In the genomic region with DNA sequence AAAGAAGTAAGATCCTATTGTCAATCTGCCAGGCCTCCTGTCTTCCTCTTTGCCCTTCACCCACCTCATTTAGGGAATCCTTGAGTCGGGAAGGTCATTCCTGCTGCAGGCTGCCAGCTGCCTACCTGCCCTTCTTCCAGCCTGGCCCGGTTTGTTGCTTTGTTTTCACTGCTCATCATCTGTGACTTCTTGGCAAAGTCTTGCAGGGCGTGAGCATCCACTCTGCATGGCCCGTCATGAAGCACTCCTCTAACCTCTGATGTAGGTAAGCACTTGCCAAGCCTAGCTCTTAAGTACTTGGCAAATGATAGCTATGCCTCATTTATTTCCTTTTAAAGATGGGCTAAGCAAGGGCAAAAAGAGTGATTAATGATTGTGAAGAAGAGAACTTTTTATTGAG, we compare ENCODE assay signal across 28 cellular contexts.
DNase-seq lines count a peak whose midpoint lies in the region; ATAC-seq and TF ChIP-seq lines count a peak whose summit lies in the region.
"Had no signal": no experiment of that assay in that cellular context is flagged by ENCODE, and none has a peak within 500 bp of the region (broad histone marks: within the 10 kb centered on the region; RNA-seq: fewer than 3 reads in every experiment).

No MANE protein-coding gene starts in this region.

- H3K9me3 ChIP-seq in parathyroid adenoma (ENCODE audit: control insufficient read depth, low read length) = no peaks in the 10 kb centered on the region
- H3K9me3 ChIP-seq: HAP-1, MG63, SJCRH30 had no signal

- no peak overlapping the region for H3K4me3 ChIP-seq in parathyroid adenoma (ENCODE audit: low read depth, low read length)
- H3K4me3 ChIP-seq: HAP-1, MG63, SJCRH30 had no signal

- no peak for ATAC-seq in HG02885 (IDR thresholded peaks at IDR 0.05; ENCODE audit: poor library complexity, unreplicated experiment)
- ATAC-seq: CD8-positive, alpha-beta T cell; PC-3; Right ventricle myocardium inferior; SK-N-SH treated with all-trans-retinoic acid at 6 μM for 48 hours; T-helper 17 cell had no signal

- H3K9ac ChIP-seq in parathyroid adenoma = no peak overlapping the region

- no peak for TF ChIP-seq CTCF in parathyroid adenoma (IDR thresholded peaks at IDR 0.05)
- no peak for TF ChIP-seq CTCF in GM10266 (IDR thresholded peaks at IDR 0.05; ENCODE audit: control insufficient read depth, insufficient read depth, low read depth, missing control alignments)

- peak overlapping the region; percentile 52 for H3K27ac ChIP-seq in parathyroid adenoma
- H3K27ac ChIP-seq: 22Rv1, C4-2B, SJCRH30 had no signal

- no peak overlapping the region for H2AFZ ChIP-seq in parathyroid adenoma

- H3K4me1 ChIP-seq in parathyroid adenoma = peaks cover 6% of the 10 kb centered on the region
- H3K4me1 ChIP-seq: HAP-1, SJCRH30 had no signal

- H3K27me3 ChIP-seq in parathyroid adenoma (ENCODE audit: control insufficient read depth, insufficient read depth, low read length) = no peaks in the 10 kb centered on the region
- H3K27me3 ChIP-seq: MG63, SJCRH30 had no signal

- H3K4me2 ChIP-seq in parathyroid adenoma (ENCODE audit: low read length) = no peak overlapping the region

- H3K36me3 ChIP-seq in parathyroid adenoma (ENCODE audit: control insufficient read depth, insufficient read depth, low read length) = no peaks in the 10 kb centered on the region
- H3K36me3 ChIP-seq: HAP-1, MG63, SJCRH30 had no signal

- H3K79me2 ChIP-seq in parathyroid adenoma = no peaks in the 10 kb centered on the region

- peak; percentile 13 for DNase-seq in DMS53 (lab: John Stamatoyannopoulos, UW)
- DNase-seq in DMS53 treated with DMSO at 0.1 percent for 48 hours (lab: John Stamatoyannopoulos, UW; ENCODE audit: unreplicated experiment) = no peak
- DNase-seq in NCI-H187 (lab: John Stamatoyannopoulos, UW) = peak; percentile 50 to 74
- peak; percentile 19 for DNase-seq in NCI-H2171 (lab: John Stamatoyannopoulos, UW)
- DNase-seq in GM10266 (ENCODE audit: extremely low spot score) = no peak
- no peak for DNase-seq in stimulated activated CD4-positive, alpha-beta T cell treated with anti-CD3 and anti-CD28 coated beads, Interleukin-4, amount 100 ng/mL, for 1 hour
- DNase-seq: CD8-positive, alpha-beta T cell; DMS 273 treated with DMSO at 0.1 percent for 48 hours; GOT3; HFFc6; IMR-90; KG1; MG63; NCI-H1417 treated with DMSO at 0.1 percent for 48 hours; NCI-H1694 treated with DMSO at 0.1 percent for 48 hours; NCI-H2227 treated with DMSO at 0.1 percent for 48 hours; NCI-H510A treated with DMSO at 0.1 percent for 48 hours; NK-92 treated with Interleukin-12 subunit alpha and Interleukin-12 subunit beta, amount 100 ng/mL, for 24 hours; PC-3; SJCRH30; T-helper 17 cell had no signal

Comparison
In these comparisons a context has a peak if more than half of its experiments do, and no peak if none do; other contexts are left out.
1. DNase-seq: peak in DMS53 (single experiment), NCI-H187 (2 of 2) and NCI-H2171 (single experiment); none in DMS53 treated with DMSO at 0.1 percent for 48 hours (single experiment), GM10266 (single experiment) and stimulated activated CD4-positive, alpha-beta T cell treated with anti-CD3 and anti-CD28 coated beads, Interleukin-4, amount 100 ng/mL, for 1 hour (single experiment).